Comparison of ENCODE assay signal across 8 cellular contexts in genomic region chr2:68751397-68752339, GRCh38. TPM values are rescaled to one million over a fixed set of nuclear protein-coding genes. Genes with fewer than 3 reads are reported as not detected.
A peak's percentile ranks its signal among the peaks of the same experiment; 100 is the strongest.
DNase-seq lines count a peak whose midpoint lies in the region; ATAC-seq and TF ChIP-seq lines count a peak whose summit lies in the region.

No MANE protein-coding gene starts in this region.

- H3K36me3 Mint-ChIP-seq in T-helper 17 cell (ENCODE audit: low read depth): peaks cover 12% of the 10 kb centered on the region

- peak; percentile 92 for TF ChIP-seq CTCF in GM12874 (IDR thresholded peaks at IDR 0.05; ENCODE audit: insufficient read depth, low read depth, low read length)

- H3K4me1 ChIP-seq in skeletal muscle satellite cell (ENCODE audit: control insufficient read depth, insufficient read depth, low read length): peaks cover 8% of the 10 kb centered on the region

- peak overlapping the region; percentile 97 for H3K27ac Mint-ChIP-seq in T-helper 17 cell

- no peaks in the 10 kb centered on the region for H3K27me3 Mint-ChIP-seq in T-helper 17 cell

- H3K9ac ChIP-seq in skeletal muscle satellite cell (ENCODE audit: low read depth, low read length): no peak overlapping the region

- H3K4me1 Mint-ChIP-seq in T-helper 17 cell: peaks cover 75% of the 10 kb centered on the region

- no peaks in the 10 kb centered on the region for H3K9me3 ChIP-seq in T-helper 17 cell (ENCODE audit: control insufficient read depth, low read length, poor library complexity, severe bottlenecking)
- no peaks in the 10 kb centered on the region for H3K9me3 ChIP-seq in skeletal muscle satellite cell (replicated peaks; ENCODE audit: low read length)

- H3K4me2 ChIP-seq in skeletal muscle satellite cell (ENCODE audit: low read length): peak overlapping the region; percentile 65

- DNase-seq in NCI-H146 treated with DMSO at 0.1 percent for 48 hours (lab: John Stamatoyannopoulos, UW; ENCODE audit: unreplicated experiment): peak; percentile 74
- peak; percentile 75 to 90 (median 80) for DNase-seq in T-helper 17 cell
- DNase-seq in amygdala (lab: John Stamatoyannopoulos, UW): peak in 55 of 56 donors; percentile 19 to 93 (median 73)
- DNase-seq in hepatic stellate cell (ENCODE audit: low spot score): peak; percentile 69

- no peaks in the 10 kb centered on the region for H3K36me3 ChIP-seq in skeletal muscle satellite cell (ENCODE audit: insufficient read depth, low read length)

- H3K4me3 Mint-ChIP-seq in T-helper 17 cell: peak overlapping the region; percentile 61

- peaks cover 17% of the 10 kb centered on the region for H3K27me3 ChIP-seq in skeletal muscle satellite cell (ENCODE audit: control insufficient read depth, insufficient read depth, low read length)

- no peak overlapping the region for H3K4me3 ChIP-seq in skeletal muscle satellite cell (ENCODE audit: low read length)

- ATAC-seq in HG02798 (IDR thresholded peaks at IDR 0.05; ENCODE audit: poor library complexity, unreplicated experiment) (peak; percentile 94), T-helper 17 cell (peak; percentile 91), GM18873 (IDR thresholded peaks at IDR 0.05; ENCODE audit: low FRiP score, unreplicated experiment) (no peak)

RNA-seq across cellular contexts. Expression of gene ARHGAP25, which starts 17.1 kb away (rescaled TPM):
- total RNA-seq in T-helper 17 cell: 10 to 100 TPM; 75.6 to 90.6 TPM
- total RNA-seq in skeletal muscle satellite cell (2012; rRNA removed): 0.22 and 0.51 TPM in 2 replicates
